In the genomic region with DNA sequence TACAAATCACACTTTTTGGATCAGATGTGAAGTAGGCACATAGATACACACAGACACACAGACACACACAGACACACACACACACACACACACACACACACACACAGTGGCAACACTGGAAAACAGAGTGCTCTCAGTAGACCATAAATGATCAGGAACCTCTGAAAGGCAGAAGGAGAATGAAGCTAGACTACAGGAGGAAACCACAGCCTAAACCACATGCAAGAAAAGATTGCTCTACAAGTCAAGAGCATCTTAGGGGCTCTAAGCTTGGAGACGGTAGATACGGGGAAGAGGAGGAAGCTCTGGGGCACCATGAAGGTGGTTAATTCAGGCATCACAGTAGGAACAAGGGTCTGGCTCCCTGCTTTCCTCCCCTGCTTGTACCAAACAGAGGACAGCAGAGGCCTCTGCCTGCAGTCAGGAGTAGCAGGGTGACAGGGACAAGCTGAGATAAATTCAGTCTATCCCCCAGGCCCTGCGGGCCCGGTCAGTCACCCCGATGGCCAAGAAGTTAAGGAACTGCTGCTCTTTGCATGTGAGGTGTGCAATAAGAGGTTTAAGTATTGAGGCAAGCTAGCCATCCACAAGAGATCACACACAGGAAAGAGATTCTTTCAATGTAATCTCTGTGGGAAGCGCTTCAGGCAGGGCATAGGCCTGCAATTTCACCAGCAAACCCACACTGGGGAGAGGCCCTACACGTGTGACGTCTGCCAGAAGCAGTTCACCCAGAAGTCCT, we compare ENCODE assay signal across 10 cellular contexts. TPM values are rescaled to one million over a fixed set of nuclear protein-coding genes. Genes with fewer than 3 reads are reported as not detected.
A peak's percentile ranks its signal among the peaks of the same experiment; 100 is the strongest.
DNase-seq lines count a peak whose midpoint lies in the region; ATAC-seq and TF ChIP-seq lines count a peak whose summit lies in the region.
"Had no signal": no experiment of that assay in that cellular context is flagged by ENCODE, and none has a peak within 500 bp of the region (broad histone marks: within the 10 kb centered on the region; RNA-seq: fewer than 3 reads in every experiment).

No MANE protein-coding gene starts in this region.

- H3K4me1 Mint-ChIP-seq in activated CD8-positive, alpha-beta T cell treated with anti-CD3 and anti-CD28 coated beads, Interleukin-2, amount 10 ng/mL, durations not matched to agents 7 days and 5 days (ENCODE audit: low read depth): peaks cover 32% of the 10 kb centered on the region
- no peaks in the 10 kb centered on the region for H3K4me1 Mint-ChIP-seq in chondrocyte (ENCODE audit: low read depth)

- no peaks in the 10 kb centered on the region for H3K9me3 Mint-ChIP-seq in activated CD8-positive, alpha-beta T cell treated with anti-CD3 and anti-CD28 coated beads, Interleukin-2, amount 10 ng/mL, durations not matched to agents 7 days and 5 days (ENCODE audit: insufficient read depth)
- H3K9me3 Mint-ChIP-seq in chondrocyte (ENCODE audit: low read depth): peaks cover 2% of the 10 kb centered on the region

- H3K4me3 Mint-ChIP-seq in activated CD8-positive, alpha-beta T cell treated with anti-CD3 and anti-CD28 coated beads, Interleukin-2, amount 10 ng/mL, durations not matched to agents 7 days and 5 days: no peak overlapping the region
- no peak overlapping the region for H3K4me3 Mint-ChIP-seq in chondrocyte (ENCODE audit: unreplicated experiment)

- CTCF ChIA-PET in activated CD8-positive, alpha-beta T cell treated with anti-CD3 and anti-CD28 coated beads, Interleukin-2, amount 10 ng/mL, durations not matched to agents 7 days and 5 days (lab: Charles Lee): interaction anchor here (0.9 to 1.3 kb wide), 6 partner anchors 16 to 175 kb away, joined by 3 to 6 read pairs (median 3); no protein-coding TSS in a partner anchor

- no peak for TF ChIP-seq CTCF in chondrocyte (IDR thresholded peaks at IDR 0.05)

- peak; percentile 10 for DNase-seq in stimulated activated CD4-positive, alpha-beta T cell treated with anti-CD3 and anti-CD28 coated beads, Interleukin-15, amount 100 ng/mL, for 24 hours
- no peak for DNase-seq in stimulated activated CD4-positive, alpha-beta T cell treated with anti-CD3 and anti-CD28 coated beads, Interleukin-4, amount 100 ng/mL, for 1 hour
- DNase-seq in OCI-M1 (lab: John Stamatoyannopoulos, UW): peak; percentile 11
- peak; percentile 52 for DNase-seq in activated CD8-positive, alpha-beta T cell treated with anti-CD3 and anti-CD28 coated beads, Interleukin-2, amount 10 ng/mL, durations not matched to agents 7 days and 5 days
- DNase-seq in stimulated activated naive CD8-positive, alpha-beta T cell treated with anti-CD3 and anti-CD28 coated beads, Interleukin-15, Interleukin-2, amounts not matched to agents 100 U/mL and 50 U/mL, for 24 hours: no peak
- DNase-seq in chondrocyte (ENCODE audit: low spot score): no peak
- DNase-seq in NCI-H748 treated with DMSO at 0.1 percent for 48 hours (lab: John Stamatoyannopoulos, UW): no peak
- DNase-seq: NCI-H1048, right cardiac atrium had no signal

- peak; percentile 92 for ATAC-seq in activated CD8-positive, alpha-beta T cell treated with anti-CD3 and anti-CD28 coated beads, Interleukin-2, amount 10 ng/mL, durations not matched to agents 7 days and 5 days
- peak; percentile 55 for ATAC-seq in stimulated activated naive CD8-positive, alpha-beta T cell treated with anti-CD3 and anti-CD28 coated beads, Interleukin-15, Interleukin-2, amounts not matched to agents 100 U/mL and 50 U/mL, for 24 hours
- no peak for ATAC-seq in HG03095 (IDR thresholded peaks at IDR 0.05; ENCODE audit: unreplicated experiment)
- ATAC-seq: right cardiac atrium had no signal

- no peaks in the 10 kb centered on the region for H3K36me3 Mint-ChIP-seq in activated CD8-positive, alpha-beta T cell treated with anti-CD3 and anti-CD28 coated beads, Interleukin-2, amount 10 ng/mL, durations not matched to agents 7 days and 5 days (ENCODE audit: low read depth)
- H3K36me3 Mint-ChIP-seq in chondrocyte (ENCODE audit: low read depth): no peaks in the 10 kb centered on the region

- H3K27ac Mint-ChIP-seq in activated CD8-positive, alpha-beta T cell treated with anti-CD3 and anti-CD28 coated beads, Interleukin-2, amount 10 ng/mL, durations not matched to agents 7 days and 5 days: peak overlapping the region; percentile 12
- H3K27ac Mint-ChIP-seq in chondrocyte (ENCODE audit: unreplicated experiment): no peak overlapping the region

- POLR2A ChIA-PET in activated CD8-positive, alpha-beta T cell treated with anti-CD3 and anti-CD28 coated beads, Interleukin-2, amount 10 ng/mL, durations not matched to agents 7 days and 5 days (lab: Charles Lee): no interaction called here

- peaks cover 31% of the 10 kb centered on the region for H3K27me3 Mint-ChIP-seq in activated CD8-positive, alpha-beta T cell treated with anti-CD3 and anti-CD28 coated beads, Interleukin-2, amount 10 ng/mL, durations not matched to agents 7 days and 5 days (ENCODE audit: low read depth)
- H3K27me3 Mint-ChIP-seq in chondrocyte (ENCODE audit: low read depth): peaks cover 2% of the 10 kb centered on the region

RNA-seq across cellular contexts. Expression of a gene that starts 23.5 kb away (rescaled TPM):
- total RNA-seq in activated CD8-positive, alpha-beta T cell treated with anti-CD3 and anti-CD28 coated beads, Interleukin-2, amount 10 ng/mL, durations not matched to agents 7 days and 5 days: not detected
- total RNA-seq in chondrocyte: 17.0 to 24.2 TPM (median 18.2 TPM) in 3 replicates

RNA-seq across cellular contexts. Expression of a gene that starts 42.4 kb away (rescaled TPM):
- 10 to 100 TPM; 24.7 to 25.5 TPM for total RNA-seq in activated CD8-positive, alpha-beta T cell treated with anti-CD3 and anti-CD28 coated beads, Interleukin-2, amount 10 ng/mL, durations not matched to agents 7 days and 5 days
- 19.6 to 26.2 TPM (median 24.4 TPM) in 3 replicates for total RNA-seq in chondrocyte

Comparison
In these comparisons a context has a peak if more than half of its experiments do, and no peak if none do; other contexts are left out.
1. DNase-seq: peak in stimulated activated CD4-positive, alpha-beta T cell treated with anti-CD3 and anti-CD28 coated beads, Interleukin-15, amount 100 ng/mL, for 24 hours (single experiment), OCI-M1 (single experiment) and activated CD8-positive, alpha-beta T cell treated with anti-CD3 and anti-CD28 coated beads, Interleukin-2, amount 10 ng/mL, durations not matched to agents 7 days and 5 days (single experiment); none in stimulated activated CD4-positive, alpha-beta T cell treated with anti-CD3 and anti-CD28 coated beads, Interleukin-4, amount 100 ng/mL, for 1 hour (single experiment), stimulated activated naive CD8-positive, alpha-beta T cell treated with anti-CD3 and anti-CD28 coated beads, Interleukin-15, Interleukin-2, amounts not matched to agents 100 U/mL and 50 U/mL, for 24 hours (single experiment), chondrocyte (single experiment) and NCI-H748 treated with DMSO at 0.1 percent for 48 hours (single experiment).
2. RNA of a gene that starts 23.5 kb away (total RNA-seq): 17.0 to 24.2 TPM in chondrocyte; not detected in activated CD8-positive, alpha-beta T cell treated with anti-CD3 and anti-CD28 coated beads, Interleukin-2, amount 10 ng/mL, durations not matched to agents 7 days and 5 days; every median in the first group is over 10 times any median in the second.